22 cellular contexts compared by ENCODE assay signal in genomic region chr1:108972941-108973340, GRCh38.
"Had no signal": no experiment of that assay in that cellular context is flagged by ENCODE, and none has a peak within 500 bp of the region (broad histone marks: within the 10 kb centered on the region; RNA-seq: fewer than 3 reads in every experiment).

No MANE protein-coding gene starts in this region.

- H3K27ac Mint-ChIP-seq: memory B cell; nephron; stimulated activated memory B cell treated with anti-CD40 and anti-IgM and Interleukin-4, amounts not matched to agents 10 μg/mL and 1 μg/mL and 100 μg/mL, for 72 hours; stimulated activated naive CD8-positive, alpha-beta T cell treated with anti-CD3 and anti-CD28 coated beads, Interleukin-15, amount 100 ng/mL, for 72 hours; type B pancreatic cell had no signal

- H3K9me3 ChIP-seq: left ventricle myocardium inferior, pancreas, psoas muscle, right atrium auricular region, right lobe of liver, tibial nerve, uterus had no signal

- H3K4me3 ChIP-seq: left ventricle myocardium inferior, lung, pancreas, psoas muscle, right atrium auricular region, right lobe of liver, smooth muscle cell, tibial nerve, uterus had no signal

- H3K4me3 Mint-ChIP-seq: memory B cell; naive thymus-derived CD8-positive, alpha-beta T cell; nephron; neural crest cell; stimulated activated memory B cell treated with anti-CD40 and anti-IgM and Interleukin-4, amounts not matched to agents 10 μg/mL and 1 μg/mL and 100 μg/mL, for 72 hours; stimulated activated naive CD8-positive, alpha-beta T cell treated with anti-CD3 and anti-CD28 coated beads, Interleukin-15, amount 100 ng/mL, for 72 hours; type B pancreatic cell had no signal

- H3K4me1 Mint-ChIP-seq: memory B cell; naive thymus-derived CD8-positive, alpha-beta T cell; nephron; neural crest cell; stimulated activated memory B cell treated with anti-CD40 and anti-IgM and Interleukin-4, amounts not matched to agents 10 μg/mL and 1 μg/mL and 100 μg/mL, for 72 hours; stimulated activated naive CD8-positive, alpha-beta T cell treated with anti-CD3 and anti-CD28 coated beads, Interleukin-15, amount 100 ng/mL, for 72 hours had no signal

- DNase-seq: islet precursor cell; left ventricle myocardium inferior; naive thymus-derived CD8-positive, alpha-beta T cell; pancreas; psoas muscle; right lobe of liver; stimulated activated CD4-positive, alpha-beta T cell treated with anti-CD3 and anti-CD28 coated beads, Interleukin-1b, Interleukin-23, amount 100 ng/mL, for 48 hours; stimulated activated CD4-positive, alpha-beta T cell treated with anti-CD3 and anti-CD28 coated beads, Interleukin-2, amount 100 ng/mL, for 48 hours; stimulated activated CD4-positive, alpha-beta T cell treated with anti-CD3 and anti-CD28 coated beads, Interleukin-4, amount 100 ng/mL, for 4 hours; stimulated activated CD8-positive, alpha-beta memory T cell treated with anti-CD3 and anti-CD28 coated beads, Interleukin-4, amount 100 ng/mL, for 48 hours; stimulated activated naive CD4-positive, alpha-beta T cell treated with Interleukin-2 at 50 U/mL for 16 hours; stimulated activated naive CD8-positive, alpha-beta T cell treated with anti-CD3 and anti-CD28 coated beads, Interleukin-15, amount 100 ng/mL, for 72 hours; uterus had no signal

- H3K27me3 Mint-ChIP-seq: memory B cell; naive thymus-derived CD8-positive, alpha-beta T cell; stimulated activated memory B cell treated with anti-CD40 and anti-IgM and Interleukin-4, amounts not matched to agents 10 μg/mL and 1 μg/mL and 100 μg/mL, for 72 hours; stimulated activated naive CD8-positive, alpha-beta T cell treated with anti-CD3 and anti-CD28 coated beads, Interleukin-15, amount 100 ng/mL, for 72 hours; type B pancreatic cell had no signal

- H3K9me3 Mint-ChIP-seq: memory B cell; nephron; neural crest cell; stimulated activated memory B cell treated with anti-CD40 and anti-IgM and Interleukin-4, amounts not matched to agents 10 μg/mL and 1 μg/mL and 100 μg/mL, for 72 hours; stimulated activated naive CD8-positive, alpha-beta T cell treated with anti-CD3 and anti-CD28 coated beads, Interleukin-15, amount 100 ng/mL, for 72 hours; type B pancreatic cell had no signal

- H3K36me3 ChIP-seq: uterus had no signal

- H3K27me3 ChIP-seq: pancreas, right atrium auricular region, right lobe of liver, tibial nerve, uterus had no signal

- ATAC-seq: naive thymus-derived CD8-positive, alpha-beta T cell; pancreas; psoas muscle; right lobe of liver; stimulated activated memory B cell treated with anti-CD40 and anti-IgM and Interleukin-4, amounts not matched to agents 10 μg/mL and 1 μg/mL and 100 μg/mL, for 72 hours; stimulated activated naive CD8-positive, alpha-beta T cell treated with anti-CD3 and anti-CD28 coated beads, Interleukin-15, amount 100 ng/mL, for 72 hours had no signal
